Comparison of ENCODE assay signal across 14 cellular contexts in the genomic region with DNA sequence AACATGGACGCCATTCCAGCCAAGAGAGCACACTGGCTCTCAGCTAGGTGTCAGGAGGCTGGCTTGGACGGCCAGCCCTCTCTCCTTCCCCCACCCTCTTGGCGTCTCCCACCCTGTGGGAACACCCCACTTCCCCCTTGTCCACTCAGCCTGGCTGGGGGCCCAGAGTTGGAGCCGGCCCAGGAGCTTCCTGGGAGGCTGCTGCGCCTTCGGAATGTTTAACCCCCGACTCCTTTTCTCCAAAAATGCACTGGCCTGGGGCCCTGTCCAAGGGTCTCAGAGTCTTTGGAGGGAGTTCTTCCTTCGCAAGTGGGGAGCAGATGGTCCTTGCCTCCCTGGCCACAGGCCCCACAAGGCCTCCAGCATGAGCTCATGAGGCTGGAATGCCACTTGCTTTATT. TPM values are rescaled to one million over a fixed set of nuclear protein-coding genes. Genes with fewer than 3 reads are reported as not detected.
DNase-seq lines count a peak whose midpoint lies in the region; ATAC-seq and TF ChIP-seq lines count a peak whose summit lies in the region.
"Had no signal": no experiment of that assay in that cellular context is flagged by ENCODE, and none has a peak within 500 bp of the region (broad histone marks: within the 10 kb centered on the region; RNA-seq: fewer than 3 reads in every experiment).

No MANE protein-coding gene starts in this region.

- peaks cover 16 to 35% (median 19%) of the 10 kb centered on the region in 10 experiments for H3K4me1 ChIP-seq in BLaER1 treated with 17β-estradiol and CSF1 and Interleukin-3, amounts not matched to agents 10 nM and 100 nM
- peaks cover 9 to 56% (median 29%) of the 10 kb centered on the region in 9 donors for H3K4me1 ChIP-seq in heart right ventricle
- H3K4me1 ChIP-seq in trophoblast cell (ENCODE audit: control insufficient read depth in 1 of 2, insufficient read depth in 2 of 2, low read length in 2 of 2), result peaks cover 29 to 34% of the 10 kb centered on the region in 2 experiments
- H3K4me1 ChIP-seq in adrenal gland (replicated peaks in 1 of 2), result peaks cover 0 to 7% of the 10 kb centered on the region in 2 donors

- H2BK120ac ChIP-seq in trophoblast cell (ENCODE audit: insufficient read depth, low read length, poor library complexity), result no peak overlapping the region

- peak overlapping the region in 1 of 11 experiments; percentile 4; a peak in 1 of 22 replicates for H3K9ac ChIP-seq in BLaER1 treated with 17β-estradiol and CSF1 and Interleukin-3, amounts not matched to agents 10 nM and 100 nM
- no peak overlapping the region for H3K9ac ChIP-seq in trophoblast cell (ENCODE audit: low read length)

- DNase-seq in astrocyte of the spinal cord (ENCODE audit: low read depth, low spot score) (peak; percentile 11), heart right ventricle (peak; percentile 26 to 62), trophoblast cell (no peak), adrenal gland (no peak)
- no peak for DNase-seq in activated CD8-positive, alpha-beta memory T cell treated with anti-CD3 and anti-CD28 coated beads, Interleukin-2, amount 50 U/mL, for 48 hours
- DNase-seq in stimulated activated CD4-positive, alpha-beta T cell treated with anti-CD3 and anti-CD28 coated beads, Interleukin-4, amount 100 ng/mL, for 24 hours, result no peak
- no peak for DNase-seq in activated T-cell treated with anti-CD3 and anti-CD28 coated beads, Interleukin-2, amount 50 U/mL, for 4 hours
- DNase-seq: natural killer cell, NCI-H2171 had no signal

- peaks cover 58% of the 10 kb centered on the region for H3K27me3 Mint-ChIP-seq in activated T-cell treated with anti-CD3 and anti-CD28 coated beads, Interleukin-2, amount 50 U/mL, for 4 hours (ENCODE audit: low read depth)

- H3K79me1 ChIP-seq in trophoblast cell (ENCODE audit: low read length), result peaks cover 8% of the 10 kb centered on the region

- no peak for TF ChIP-seq POLR2A in adrenal gland (IDR thresholded peaks at IDR 0.05)

- intact Hi-C loops in heart right ventricle (cut with DNase I) (loop anchor here (1.0 to 10.0 kb wide), 9 partner anchors 31 to 407 kb away; partner anchors contain the start of genes ADISSP (in 4 of the 10) and SIGLEC1 (in 2 of the 10)), adrenal gland (cut with DNase I) (loop anchor here (2.0 to 10.0 kb wide), 3 partner anchors 33 to 177 kb away; partner anchors contain the start of gene SIGLEC1 (in 1 of the 2))

- H3K9me3 ChIP-seq in BLaER1 treated with 17β-estradiol and CSF1 and Interleukin-3, amounts not matched to agents 10 nM and 100 nM (replicated peaks in 1 of 11), result no peaks in the 10 kb centered on the region
- H3K9me3 ChIP-seq in heart right ventricle (no peaks in the 10 kb centered on the region), trophoblast cell (ENCODE audit: insufficient read depth, low read depth, low read length) (no peaks in the 10 kb centered on the region), adrenal gland (replicated peaks in 1 of 3) (no peaks in the 10 kb centered on the region)

- H3K4ac ChIP-seq in trophoblast cell (ENCODE audit: low read depth, low read length), result no peak overlapping the region

- H2AFZ ChIP-seq in trophoblast cell (ENCODE audit: insufficient read depth, low read length, poor library complexity), result no peak overlapping the region

- peaks cover 0 to 23% (median 0%) of the 10 kb centered on the region in 11 experiments; a peak in 3 of 22 replicates for H4K20me1 ChIP-seq in BLaER1 treated with 17β-estradiol and CSF1 and Interleukin-3, amounts not matched to agents 10 nM and 100 nM

- peaks cover 57 to 90% (median 69%) of the 10 kb centered on the region in 11 experiments for H3K27me3 ChIP-seq in BLaER1 treated with 17β-estradiol and CSF1 and Interleukin-3, amounts not matched to agents 10 nM and 100 nM
- H3K27me3 ChIP-seq in heart right ventricle (peaks cover 11 to 70% (median 56%) of the 10 kb centered on the region in 7 donors), trophoblast cell (ENCODE audit: insufficient read depth, low read length) (peaks cover 5% of the 10 kb centered on the region), adrenal gland (peaks cover 35% of the 10 kb centered on the region)

- H3K4me3 ChIP-seq in BLaER1 treated with 17β-estradiol and CSF1 and Interleukin-3, amounts not matched to agents 10 nM and 100 nM, result no peak overlapping the region
- no peak overlapping the region for H3K4me3 ChIP-seq in astrocyte of the spinal cord (ENCODE audit: low read depth, low read length)
- no peak overlapping the region for H3K4me3 ChIP-seq in heart right ventricle
- H3K4me3 ChIP-seq in trophoblast cell (ENCODE audit: low read depth, low read length), result no peak overlapping the region
- no peak overlapping the region for H3K4me3 ChIP-seq in adrenal gland
- H3K4me3 ChIP-seq: GM12878 had no signal

- H3K36me3 ChIP-seq in BLaER1 treated with 17β-estradiol and CSF1 and Interleukin-3, amounts not matched to agents 10 nM and 100 nM, result no peaks in the 10 kb centered on the region
- H3K36me3 ChIP-seq in heart right ventricle, result peaks cover 0 to 8% (median 0%) of the 10 kb centered on the region in 9 donors
- peaks cover 2 to 5% of the 10 kb centered on the region in 2 experiments for H3K36me3 ChIP-seq in trophoblast cell (ENCODE audit: control insufficient read depth in 1 of 2, insufficient read depth in 2 of 2, low read length in 2 of 2)
- no peaks in the 10 kb centered on the region for H3K36me3 ChIP-seq in adrenal gland (replicated peaks in 1 of 2)

- no peak overlapping the region for H3K23ac ChIP-seq in trophoblast cell (ENCODE audit: low read length)

- in situ Hi-C loops in astrocyte of the spinal cord (cut with HindIII; ENCODE audit: low sequenced_read_pairs), result no loop called here

- no peak overlapping the region for H2BK5ac ChIP-seq in trophoblast cell (ENCODE audit: low read depth, low read length, poor library complexity)

- 38 to 39% methylated on average over 8 of the region's 8 CpGs for WGBS in heart right ventricle, 2 donors
- WGBS in trophoblast cell (ENCODE audit: extremely low coverage, insufficient coverage, insufficient read length), result no CpG with 5 or more reads among the region's 8 CpGs
- 66 to 70% (median 68%) methylated on average over 3 to 8 of the region's 8 CpGs for WGBS in adrenal gland, 4 donors

- no peaks in the 10 kb centered on the region for H3K36me3 Mint-ChIP-seq in activated T-cell treated with anti-CD3 and anti-CD28 coated beads, Interleukin-2, amount 50 U/mL, for 4 hours (ENCODE audit: insufficient read depth)
- H3K36me3 Mint-ChIP-seq: natural killer cell had no signal

- no peak overlapping the region for H3K14ac ChIP-seq in trophoblast cell (ENCODE audit: low read length)

- TF ChIP-seq CTCF in astrocyte of the spinal cord (IDR thresholded peaks at IDR 0.05; ENCODE audit: low read depth, low read length), result no peak
- TF ChIP-seq CTCF in heart right ventricle (IDR thresholded peaks at IDR 0.05), result no peak
- no peak for TF ChIP-seq CTCF in adrenal gland (IDR thresholded peaks at IDR 0.05)

- H3K4me3 Mint-ChIP-seq in activated T-cell treated with anti-CD3 and anti-CD28 coated beads, Interleukin-2, amount 50 U/mL, for 4 hours, result no peak overlapping the region
- H3K4me3 Mint-ChIP-seq: activated T-helper 1 cell treated with anti-CD3 and anti-CD28 coated beads, Interleukin-12 subunit alpha, Interleukin-12 subunit beta, Interleukin-2, Interleukin-4 antibody, amounts not matched to agents 30 ng/mL and 10 ng/mL and 1 ng/mL, durations not matched to agents 14 hours and 24 hours and 36 hours; natural killer cell had no signal

- H3K79me2 ChIP-seq in trophoblast cell (ENCODE audit: control insufficient read depth, insufficient read depth, low read length, poor library complexity), result peaks cover 1% of the 10 kb centered on the region

- H4K91ac ChIP-seq in trophoblast cell (ENCODE audit: low read depth, low read length), result peak overlapping the region; percentile 34

- H2BK12ac ChIP-seq in trophoblast cell (ENCODE audit: low read length), result no peak overlapping the region

- no peaks in the 10 kb centered on the region for H3K9me3 Mint-ChIP-seq in activated T-cell treated with anti-CD3 and anti-CD28 coated beads, Interleukin-2, amount 50 U/mL, for 4 hours
- H3K9me3 Mint-ChIP-seq: activated T-helper 1 cell treated with anti-CD3 and anti-CD28 coated beads, Interleukin-12 subunit alpha, Interleukin-12 subunit beta, Interleukin-2, Interleukin-4 antibody, amounts not matched to agents 30 ng/mL and 10 ng/mL and 1 ng/mL, durations not matched to agents 14 hours and 24 hours and 36 hours; natural killer cell had no signal

- peak in 2 of 8 donors; percentile 16 to 29 for ATAC-seq in heart right ventricle
- ATAC-seq in activated T-cell treated with anti-CD3 and anti-CD28 coated beads, Interleukin-2, amount 50 U/mL, for 4 hours, result no peak
- ATAC-seq: natural killer cell had no signal

- no peak overlapping the region for H3K27ac ChIP-seq in BLaER1 treated with 17β-estradiol and CSF1 and Interleukin-3, amounts not matched to agents 10 nM and 100 nM
- H3K27ac ChIP-seq in heart right ventricle, result peak overlapping the region in 8 of 10 donors; percentile 5 to 68 (median 20)
- H3K27ac ChIP-seq in trophoblast cell (ENCODE audit: low read depth, low read length), result no peak overlapping the region
- H3K27ac ChIP-seq in adrenal gland, result peak overlapping the region in 1 of 5 donors; percentile 22

- peaks cover 8% of the 10 kb centered on the region for H3K4me1 Mint-ChIP-seq in activated T-cell treated with anti-CD3 and anti-CD28 coated beads, Interleukin-2, amount 50 U/mL, for 4 hours (ENCODE audit: low read depth)

- H3K18ac ChIP-seq in trophoblast cell (ENCODE audit: low read length), result no peak overlapping the region

- peak overlapping the region in 6 of 11 experiments; percentile 62 to 83 (median 77); a peak in 4 of 22 replicates for H3K4me2 ChIP-seq in BLaER1 treated with 17β-estradiol and CSF1 and Interleukin-3, amounts not matched to agents 10 nM and 100 nM
- H3K4me2 ChIP-seq in trophoblast cell (ENCODE audit: low read length), result no peak overlapping the region

- H2AK5ac ChIP-seq in trophoblast cell (ENCODE audit: low read length), result no peak overlapping the region

- no peak overlapping the region for H4K12ac ChIP-seq in trophoblast cell (ENCODE audit: low read depth, low read length)

- H4K8ac ChIP-seq in trophoblast cell (ENCODE audit: low read depth, low read length), result no peak overlapping the region

RNA-seq across cellular contexts. Expression of gene ADAM33, which starts 4.1 kb away (rescaled TPM):
- 10 to 100 TPM in 2 of 10 donors, 1 to 10 TPM in 8; 1.6 to 13.2 (median 3.3) TPM for total RNA-seq in heart right ventricle
- 10 to 100 TPM in 1 of 2 donors, 1 to 10 TPM in 1; 5.6 to 71.8 TPM for polyA plus RNA-seq in heart right ventricle
- polyA plus RNA-seq in trophoblast cell (2013), result 10.1 and 10.4 TPM in 2 replicates
- total RNA-seq in adrenal gland, result 1 to 10 TPM in 4 of 8 donors, under 1 TPM in 4; 0.42 to 7.9 (median 1.2) TPM
- polyA plus RNA-seq in adrenal gland, result 10 to 100 TPM in 2 of 3 donors, under 1 TPM in 1; 0.84 to 65.0 (median 33.2) TPM
- total RNA-seq in activated T-cell treated with anti-CD3 and anti-CD28 coated beads, Interleukin-2, amount 50 U/mL, for 4 hours, result not detected
- total RNA-seq: activated T-helper 1 cell treated with anti-CD3 and anti-CD28 coated beads, Interleukin-12 subunit alpha, Interleukin-12 subunit beta, Interleukin-2, Interleukin-4 antibody, amounts not matched to agents 30 ng/mL and 10 ng/mL and 1 ng/mL, durations not matched to agents 14 hours and 24 hours and 36 hours; GM12878; natural killer cell had no signal
- polyA plus RNA-seq: GM12878 had no signal

RNA-seq across cellular contexts. Expression of gene GFRA4, which starts 14.5 kb away (rescaled TPM):
- not detected for total RNA-seq in heart right ventricle
- not detected for polyA plus RNA-seq in heart right ventricle
- not detected in 2 replicates for polyA plus RNA-seq in trophoblast cell (2013)
- not detected for total RNA-seq in adrenal gland
- not detected for polyA plus RNA-seq in adrenal gland
- total RNA-seq in activated T-cell treated with anti-CD3 and anti-CD28 coated beads, Interleukin-2, amount 50 U/mL, for 4 hours, result not detected
- total RNA-seq: activated T-helper 1 cell treated with anti-CD3 and anti-CD28 coated beads, Interleukin-12 subunit alpha, Interleukin-12 subunit beta, Interleukin-2, Interleukin-4 antibody, amounts not matched to agents 30 ng/mL and 10 ng/mL and 1 ng/mL, durations not matched to agents 14 hours and 24 hours and 36 hours; GM12878; M059J; natural killer cell had no signal
- polyA plus RNA-seq: AG04450 had no signal

RNA-seq across cellular contexts. Expression of gene SIGLEC1, which starts 34.7 kb away (rescaled TPM):
- 10 to 100 TPM in 2 of 10 donors, 1 to 10 TPM in 8; 1.3 to 22.4 (median 2.8) TPM for total RNA-seq in heart right ventricle
- 10 to 100 TPM in 1 of 2 donors, 1 to 10 TPM in 1; 1.8 to 13.0 TPM for polyA plus RNA-seq in heart right ventricle
- 0.01 TPM in 2 replicates for polyA plus RNA-seq in trophoblast cell (2013)
- 10 to 100 TPM; 17.3 to 47.2 (median 34.9) TPM for total RNA-seq in adrenal gland
- polyA plus RNA-seq in adrenal gland, result 10 to 100 TPM in 2 of 3 donors, 1 to 10 TPM in 1; 4.8 to 46.4 (median 25.7) TPM
- total RNA-seq in activated T-cell treated with anti-CD3 and anti-CD28 coated beads, Interleukin-2, amount 50 U/mL, for 4 hours, result under 1 TPM; 0.05 TPM
- total RNA-seq: activated T-helper 1 cell treated with anti-CD3 and anti-CD28 coated beads, Interleukin-12 subunit alpha, Interleukin-12 subunit beta, Interleukin-2, Interleukin-4 antibody, amounts not matched to agents 30 ng/mL and 10 ng/mL and 1 ng/mL, durations not matched to agents 14 hours and 24 hours and 36 hours; M059J had no signal
- polyA plus RNA-seq: AG04450, GM12878 had no signal

RNA-seq across cellular contexts. Expression of gene HSPA12B, which starts 54.8 kb away (rescaled TPM):
- total RNA-seq in heart right ventricle, result 10 to 100 TPM in 7 of 10 donors, 1 to 10 TPM in 3; 8.4 to 26.5 (median 11.2) TPM
- 10 to 100 TPM; 19.7 to 21.7 TPM for polyA plus RNA-seq in heart right ventricle
- 0.01 and 0.03 TPM in 2 replicates for polyA plus RNA-seq in trophoblast cell (2013)
- 1 to 10 TPM; 3.4 to 9.3 (median 5.5) TPM for total RNA-seq in adrenal gland
- 10 to 100 TPM in 1 of 3 donors, 1 to 10 TPM in 2; 1.5 to 10.9 (median 9.1) TPM for polyA plus RNA-seq in adrenal gland
- under 1 TPM in 1 of 3 donors, not detected in 2; 0.08 TPM for total RNA-seq in activated T-cell treated with anti-CD3 and anti-CD28 coated beads, Interleukin-2, amount 50 U/mL, for 4 hours
- total RNA-seq: activated T-helper 1 cell treated with anti-CD3 and anti-CD28 coated beads, Interleukin-12 subunit alpha, Interleukin-12 subunit beta, Interleukin-2, Interleukin-4 antibody, amounts not matched to agents 30 ng/mL and 10 ng/mL and 1 ng/mL, durations not matched to agents 14 hours and 24 hours and 36 hours; GM12878; natural killer cell had no signal

Comparison
In these comparisons a context has a peak if more than half of its experiments do, and no peak if none do; other contexts are left out.
1. H3K27ac ChIP-seq: peak in heart right ventricle (8 of 10); none in BLaER1 treated with 17β-estradiol and CSF1 and Interleukin-3, amounts not matched to agents 10 nM and 100 nM (0 of 11) and trophoblast cell (single experiment).
2. DNase-seq: peak in astrocyte of the spinal cord (single experiment) and heart right ventricle (2 of 2); none in trophoblast cell (0 of 2), adrenal gland (0 of 7), activated CD8-positive, alpha-beta memory T cell treated with anti-CD3 and anti-CD28 coated beads, Interleukin-2, amount 50 U/mL, for 48 hours (single experiment), stimulated activated CD4-positive, alpha-beta T cell treated with anti-CD3 and anti-CD28 coated beads, Interleukin-4, amount 100 ng/mL, for 24 hours (single experiment) and activated T-cell treated with anti-CD3 and anti-CD28 coated beads, Interleukin-2, amount 50 U/mL, for 4 hours (single experiment).